In the genomic region with DNA sequence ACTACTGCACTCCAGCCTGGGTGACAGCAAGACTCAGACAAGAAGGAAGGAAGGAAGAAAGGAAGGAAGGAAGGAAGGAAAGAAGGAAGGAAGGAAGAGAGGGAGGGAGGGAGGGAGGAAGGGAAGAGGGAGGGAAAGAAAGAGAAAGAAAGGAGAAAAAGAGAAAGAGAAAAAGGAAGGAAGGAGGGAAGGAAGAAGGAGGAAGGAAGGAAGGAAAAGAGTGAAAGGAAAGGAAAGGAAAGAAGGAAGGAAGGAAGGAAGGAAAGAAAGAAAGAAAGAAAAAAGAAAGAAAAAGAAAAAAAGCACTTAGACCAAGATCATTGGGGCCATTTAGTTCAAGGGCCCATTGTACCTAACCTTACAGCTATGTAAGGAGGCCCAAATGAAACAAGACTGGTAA, we compare ENCODE assay signal across 27 cellular contexts. TPM values are rescaled to one million over a fixed set of nuclear protein-coding genes. Genes with fewer than 3 reads are reported as not detected.
A peak's percentile ranks its signal among the peaks of the same experiment; 100 is the strongest.
DNase-seq lines count a peak whose midpoint lies in the region; ATAC-seq, FAIRE-seq and TF ChIP-seq lines count a peak whose summit lies in the region.
"Had no signal": no experiment of that assay in that cellular context is flagged by ENCODE, and none has a peak within 500 bp of the region (broad histone marks: within the 10 kb centered on the region; RNA-seq: fewer than 3 reads in every experiment).

No MANE protein-coding gene starts in this region.

- no peak for TF ChIP-seq CTCF in HepG2 (CRISPR knock-in tag; IDR thresholded peaks at IDR 0.05)
- TF ChIP-seq CTCF in right lobe of liver (IDR thresholded peaks at IDR 0.05) = no peak
- TF ChIP-seq CTCF in WTC11 (IDR thresholded peaks at IDR 0.05) = no peak
- no peak for TF ChIP-seq CTCF in SK-N-SH (IDR thresholded peaks at IDR 0.05)
- no peak for TF ChIP-seq CTCF in MCF 10A (IDR thresholded peaks at IDR 0.05; ENCODE audit: unreplicated experiment)

- H3K4me3 Mint-ChIP-seq in WTC11 (no peak overlapping the region), immature natural killer cell (no peak overlapping the region), MCF 10A (ENCODE audit: unreplicated experiment) (no peak overlapping the region)
- H3K4me3 Mint-ChIP-seq in central memory CD8-positive, alpha-beta T cell = no peak overlapping the region
- H3K4me3 Mint-ChIP-seq: CD14-positive monocyte; CD4-positive, alpha-beta T cell had no signal

- H3K27me3 ChIP-seq in HepG2 (ENCODE audit: control insufficient read depth in 1 of 2, insufficient read depth in 2 of 2, low read length in 2 of 2) (no peaks in the 10 kb centered on the region), right lobe of liver (no peaks in the 10 kb centered on the region), SK-N-SH (ENCODE audit: insufficient read depth) (no peaks in the 10 kb centered on the region)
- H3K27me3 ChIP-seq: BE2C; BLaER1 treated with 17β-estradiol and CSF1 and Interleukin-3, amounts not matched to agents 10 nM and 100 nM had no signal

- no peaks in the 10 kb centered on the region for H4K20me1 ChIP-seq in HepG2 (ENCODE audit: insufficient read depth, low read length)
- H4K20me1 ChIP-seq in SK-N-SH (ENCODE audit: insufficient read depth) = no peaks in the 10 kb centered on the region
- H4K20me1 ChIP-seq: BLaER1 treated with 17β-estradiol and CSF1 and Interleukin-3, amounts not matched to agents 10 nM and 100 nM had no signal

- H3K27me3 Mint-ChIP-seq in WTC11 (ENCODE audit: low read depth) = peaks cover 4% of the 10 kb centered on the region
- H3K27me3 Mint-ChIP-seq in central memory CD8-positive, alpha-beta T cell = no peaks in the 10 kb centered on the region
- H3K27me3 Mint-ChIP-seq in immature natural killer cell (ENCODE audit: low read depth in 3 of 3) = peaks cover 0 to 2% (median 0%) of the 10 kb centered on the region in 3 donors
- H3K27me3 Mint-ChIP-seq in MCF 10A (ENCODE audit: insufficient read depth, unreplicated experiment) = no peaks in the 10 kb centered on the region
- H3K27me3 Mint-ChIP-seq: CD4-positive, alpha-beta T cell had no signal

- POLR2A ChIA-PET in HepG2 (lab: Yijun Ruan, JAX) = no interaction called here
- POLR2A ChIA-PET in WTC11 (lab: Charles Lee) = no interaction called here
- POLR2A ChIA-PET in SK-N-SH (lab: Yijun Ruan, JAX) = no interaction called here
- POLR2A ChIA-PET in MCF 10A (lab: Yijun Ruan, JAX) = interaction anchor here (1.5 kb wide), 1 partner anchor 42 kb away, joined by 3 read pairs; a partner anchor contains a TSS

- no peak for FAIRE-seq in HepG2 (lab: Jason Lieb, UNC)
- FAIRE-seq: A549, GM12891, GM19239, H1 had no signal

- no peaks in the 10 kb centered on the region for H3K9me2 ChIP-seq in SK-N-SH

- no peaks in the 10 kb centered on the region for H3F3A ChIP-seq in SK-N-SH (replicated peaks; ENCODE audit: insufficient read depth)

- in situ Hi-C loops in HepG2 (cut with HindIII; ENCODE audit: extremely low pct_ligation_motif_present, low pct_unique_long_range_greater_than_20kb) = no loop called here

- H3K4me2 ChIP-seq in HepG2 (ENCODE audit: low read depth, low read length) = no peak overlapping the region
- no peak overlapping the region for H3K4me2 ChIP-seq in SK-N-SH
- H3K4me2 ChIP-seq: A549; BLaER1 treated with 17β-estradiol and CSF1 and Interleukin-3, amounts not matched to agents 10 nM and 100 nM had no signal

- H3K27ac ChIP-seq in HepG2 (ENCODE audit: extremely low read length, insufficient read depth, low read length) = no peak overlapping the region
- H3K27ac ChIP-seq in right lobe of liver = no peak overlapping the region
- no peak overlapping the region for H3K27ac ChIP-seq in SK-N-SH (ENCODE audit: low read depth in 2 of 2, low read length in 1 of 2)
- H3K27ac ChIP-seq: 22Rv1; A549; BLaER1 treated with 17β-estradiol and CSF1 and Interleukin-3, amounts not matched to agents 10 nM and 100 nM; GM23248 had no signal

- H3K4me1 ChIP-seq in HepG2 (ENCODE audit: insufficient read depth, low read length) (peaks cover 5% of the 10 kb centered on the region; the same call in 1 of the 2 replicates), right lobe of liver (no peaks in the 10 kb centered on the region), SK-N-SH (ENCODE audit: control insufficient read depth in 1 of 2, insufficient read depth in 2 of 2, low read depth in 1 of 2, low read length in 1 of 2) (peaks cover 6 to 14% of the 10 kb centered on the region in 2 experiments; a peak in 2 of 4 replicates)
- H3K4me1 ChIP-seq: A549, BE2C had no signal

- peaks cover 7% of the 10 kb centered on the region for H3K9me3 Mint-ChIP-seq in WTC11
- no peaks in the 10 kb centered on the region for H3K9me3 Mint-ChIP-seq in central memory CD8-positive, alpha-beta T cell
- no peaks in the 10 kb centered on the region for H3K9me3 Mint-ChIP-seq in immature natural killer cell
- no peaks in the 10 kb centered on the region for H3K9me3 Mint-ChIP-seq in MCF 10A (ENCODE audit: unreplicated experiment)
- H3K9me3 Mint-ChIP-seq: CD4-positive, alpha-beta T cell had no signal

- TF ChIP-seq RAD21 in HepG2 (CRISPR knock-in tag; IDR thresholded peaks at IDR 0.05) (no peak), SK-N-SH (IDR thresholded peaks at IDR 0.05; ENCODE audit: low read length) (no peak)

- H3K4me1 Mint-ChIP-seq in WTC11 (peaks cover 10% of the 10 kb centered on the region), immature natural killer cell (peaks cover 14 to 22% of the 10 kb centered on the region in 2 donors), MCF 10A (ENCODE audit: insufficient read depth, unreplicated experiment) (no peaks in the 10 kb centered on the region)
- peaks cover 5% of the 10 kb centered on the region for H3K4me1 Mint-ChIP-seq in central memory CD8-positive, alpha-beta T cell
- H3K4me1 Mint-ChIP-seq: CD14-positive monocyte had no signal

- TF ChIP-seq POLR2A in HepG2 (IDR thresholded peaks at IDR 0.05; ENCODE audit: insufficient read depth in 1 of 2, low read depth in 2 of 2, low read length in 2 of 2) (no peak), right lobe of liver (IDR thresholded peaks at IDR 0.05) (no peak)

- no peak for TF ChIP-seq EP300 in HepG2 (IDR thresholded peaks at IDR 0.05; ENCODE audit: low read depth in 2 of 2, low read length in 2 of 2)
- no peak for TF ChIP-seq EP300 in HepG2 (CRISPR knock-in tag; IDR thresholded peaks at IDR 0.05; ENCODE audit: borderline replicate concordance)
- no peak for TF ChIP-seq EP300 in SK-N-SH (IDR thresholded peaks at IDR 0.05; ENCODE audit: borderline replicate concordance in 1 of 2, low read depth in 1 of 2, low read length in 1 of 2)

- BruUV-seq in HepG2 (replicated peaks; lab: Mats Ljungman, UMichigan) = no TSS peak
- no TSS peak for BruUV-seq in MCF 10A (replicated peaks; lab: Mats Ljungman, UMichigan)

- peaks cover 27% of the 10 kb centered on the region for H3K36me3 Mint-ChIP-seq in WTC11
- H3K36me3 Mint-ChIP-seq in central memory CD8-positive, alpha-beta T cell (ENCODE audit: insufficient read depth) = peaks cover 23% of the 10 kb centered on the region
- peaks cover 22 to 33% (median 29%) of the 10 kb centered on the region in 3 donors for H3K36me3 Mint-ChIP-seq in immature natural killer cell
- peaks cover 30% of the 10 kb centered on the region for H3K36me3 Mint-ChIP-seq in MCF 10A (ENCODE audit: insufficient read depth, unreplicated experiment)

- H3K36me3 ChIP-seq in HepG2 (replicated peaks in 1 of 2; ENCODE audit: control insufficient read depth in 1 of 2, insufficient read depth in 2 of 2, low read length in 2 of 2) (peaks cover 3 to 21% of the 10 kb centered on the region in 2 experiments; a peak in 2 of 5 replicates), right lobe of liver (peaks cover 0 to 18% (median 0%) of the 10 kb centered on the region in 4 donors), SK-N-SH (replicated peaks in 1 of 2; ENCODE audit: control insufficient read depth in 1 of 2, insufficient read depth in 2 of 2, low read length in 1 of 2) (peaks cover 0 to 16% of the 10 kb centered on the region in 2 experiments)
- H3K36me3 ChIP-seq: BE2C had no signal

- H3K4me3 ChIP-seq in HepG2 (replicated peaks in 1 of 3; ENCODE audit: insufficient read depth in 1 of 3, low read depth in 2 of 3, low read length in 3 of 3) (no peak overlapping the region), right lobe of liver (no peak overlapping the region), SK-N-SH (ENCODE audit: low read depth in 2 of 2, low read length in 1 of 2) (no peak overlapping the region)
- H3K4me3 ChIP-seq: A549; BLaER1 treated with 17β-estradiol and CSF1 and Interleukin-3, amounts not matched to agents 10 nM and 100 nM; GM23248 had no signal

- no peaks in the 10 kb centered on the region for H3K79me2 ChIP-seq in HepG2 (ENCODE audit: insufficient read depth, low read length)
- H3K79me2 ChIP-seq in SK-N-SH (ENCODE audit: insufficient read depth) = no peaks in the 10 kb centered on the region

- H3K9ac ChIP-seq in HepG2 (ENCODE audit: insufficient read depth, low read depth, low read length) = no peak overlapping the region
- no peak overlapping the region for H3K9ac ChIP-seq in SK-N-SH
- H3K9ac ChIP-seq: BLaER1 treated with 17β-estradiol and CSF1 and Interleukin-3, amounts not matched to agents 10 nM and 100 nM; GM23248 had no signal

- no peaks in the 10 kb centered on the region for H3K9me3 ChIP-seq in HepG2 (ENCODE audit: low read length)
- H3K9me3 ChIP-seq in right lobe of liver = no peaks in the 10 kb centered on the region
- no peaks in the 10 kb centered on the region for H3K9me3 ChIP-seq in SK-N-SH
- H3K9me3 ChIP-seq: A549, BE2C had no signal

- ATAC-seq in HepG2 = no peak
- ATAC-seq in right lobe of liver = no peak
- no peak for ATAC-seq in WTC11
- ATAC-seq in central memory CD8-positive, alpha-beta T cell (replicated peaks; ENCODE audit: extremely low read depth, poor library complexity, severe bottlenecking) = no peak
- ATAC-seq: A549 had no signal

- H3K27ac Mint-ChIP-seq in WTC11 = no peak overlapping the region
- H3K27ac Mint-ChIP-seq in central memory CD8-positive, alpha-beta T cell (ENCODE audit: low read depth) = peak overlapping the region; percentile 60
- peak overlapping the region; percentile 25 to 89 (median 69) for H3K27ac Mint-ChIP-seq in immature natural killer cell
- H3K27ac Mint-ChIP-seq in MCF 10A (ENCODE audit: low read depth, unreplicated experiment) = no peak overlapping the region

- H2AFZ ChIP-seq in HepG2 (ENCODE audit: low read length) (no peak overlapping the region), SK-N-SH (ENCODE audit: low read depth) (no peak overlapping the region)
- H2AFZ ChIP-seq: GM23248 had no signal

- DNase-seq in HepG2 (ENCODE audit: low spot score) (no peak), right lobe of liver (no peak), WTC11 (ENCODE audit: low spot score) (no peak), immature natural killer cell (no peak), SK-N-SH (no peak), GM19238 (ENCODE audit: insufficient read length, low spot score) (no peak), MCF 10A (ENCODE audit: unreplicated experiment) (no peak)
- no peak for DNase-seq in central memory CD8-positive, alpha-beta T cell (ENCODE audit: low spot score in 2 of 2)
- DNase-seq: ACHN; AML-193; BE2C; Calu3; CD4-positive, alpha-beta T cell; COR-L47; DMS53; DMS79 treated with DMSO at 0.1 percent for 48 hours; GF-D8; GM23248; H7; HCEC 1CT had no signal

- CTCF ChIA-PET in HepG2 (lab: Yijun Ruan, JAX; ENCODE audit: low intra/inter-chr PET ratio, low total read pairs) = no interaction called here
- CTCF ChIA-PET in WTC11 (lab: Charles Lee) = interaction anchor here (3.6 kb wide), 1 partner anchor 60 kb away, joined by 22 read pairs; no protein-coding TSS in a partner anchor
- CTCF ChIA-PET in SK-N-SH (lab: Yijun Ruan, JAX) = interaction anchor here (1.1 to 3.5 kb wide), 3 partner anchors 38 to 81 kb away, joined by 3 to 15 read pairs (median 3); no protein-coding TSS in a partner anchor
- CTCF ChIA-PET in MCF 10A (lab: Yijun Ruan, JAX) = interaction anchor here (0.6 kb wide), 1 partner anchor 474 kb away, joined by 4 read pairs; no protein-coding TSS in a partner anchor

- intact Hi-C loops in HepG2 (cut with micrococcal nuclease; ENCODE audit: unreplicated experiment) = no loop called here
- intact Hi-C loops in right lobe of liver (cut with DNase I) = no loop called here
- intact Hi-C loops in MCF 10A (cut with micrococcal nuclease) = no loop called here

RNA-seq across cellular contexts. Expression of a gene that starts 42.3 kb away (rescaled TPM):
- total RNA-seq in HepG2 (2016; rRNA removed; fragmentation: Illumina TruSeq; extraction: Trizol) (6.9 and 9.2 TPM in 2 replicates), right lobe of liver (10 to 100 TPM; 13.2 to 25.2 (median 18.6) TPM), WTC11 (2021) (9.4 to 11.8 TPM (median 11.5 TPM) in 3 replicates), MCF 10A (2022) (12.8 and 22.3 TPM in 2 replicates)
- 0.51 and 1.6 TPM in 2 replicates for total RNA-seq in HepG2 (2016; cell fraction: cytosol; rRNA removed; fragmentation: Illumina TruSeq; extraction: Trizol; ENCODE audit: low read depth)
- 6.5 and 8.8 TPM in 2 replicates for total RNA-seq in HepG2 (2016; cell fraction: insoluble cytoplasmic fraction; rRNA removed; fragmentation: Illumina TruSeq; extraction: Trizol)
- total RNA-seq in HepG2 (2016; cell fraction: membrane; rRNA removed; fragmentation: Illumina TruSeq; extraction: Trizol) = 2.7 TPM in 2 replicates
- 5.0 and 6.9 TPM in 2 replicates for total RNA-seq in HepG2 (2016; cell fraction: nucleus; rRNA removed; fragmentation: Illumina TruSeq; extraction: Trizol)
- polyA plus RNA-seq in HepG2 (2011; rRNA removed) (9.3 and 9.4 TPM in 2 replicates), immature natural killer cell (10 to 100 TPM; 35.6 to 65.0 (median 37.9) TPM), SK-N-SH (2012; rRNA removed) (10.8 and 16.0 TPM in 2 replicates)
- polyA plus RNA-seq in HepG2 (2011; cell fraction: cytosol; rRNA removed) = 9.1 TPM in 2 replicates
- 5.1 and 5.6 TPM in 2 replicates for polyA plus RNA-seq in HepG2 (2011; cell fraction: nucleus; rRNA removed)
- 4.1 and 5.1 TPM in 2 replicates for polyA plus RNA-seq in HepG2 (2012)
- polyA plus RNA-seq in HepG2 (2016; cell fraction: cytosol; fragmentation: Illumina TruSeq; extraction: Trizol; ENCODE audit: low read depth) = 0.44 and 0.49 TPM in 2 replicates
- polyA plus RNA-seq in HepG2 (2016; cell fraction: insoluble cytoplasmic fraction; fragmentation: Illumina TruSeq; extraction: Trizol; ENCODE audit: low read depth) = 7.4 TPM in 2 replicates
- polyA plus RNA-seq in HepG2 (2016; cell fraction: membrane; fragmentation: Illumina TruSeq; extraction: Trizol; ENCODE audit: low read depth) = 1.3 and 1.4 TPM in 2 replicates
- 9.9 and 13.1 TPM in 2 replicates for polyA plus RNA-seq in HepG2 (2016; cell fraction: nucleus; fragmentation: Illumina TruSeq; extraction: Trizol; ENCODE audit: insufficient read depth, low read depth)
- 8.3 and 14.5 TPM in 2 replicates for polyA minus RNA-seq in HepG2 (2011; rRNA and poly(A)+ RNA removed; ENCODE audit: low replicate concordance)
- polyA minus RNA-seq in HepG2 (2011; cell fraction: cytosol; rRNA and poly(A)+ RNA removed) = 3.8 and 5.6 TPM in 2 replicates
- 7.3 and 13.0 TPM in 2 replicates for polyA minus RNA-seq in HepG2 (2011; cell fraction: nucleus; rRNA and poly(A)+ RNA removed)
- polyA plus RNA-seq in SK-N-SH (2012; cell fraction: cytosol; rRNA removed) = 14.2 and 15.5 TPM in 2 replicates
- polyA plus RNA-seq in SK-N-SH (2012; cell fraction: nucleus; rRNA removed) = 10.1 and 13.5 TPM in 2 replicates

RNA-seq across cellular contexts. Expression of a gene that starts 49.3 kb away (rescaled TPM):
- total RNA-seq in HepG2 (2016; rRNA removed; fragmentation: Illumina TruSeq; extraction: Trizol) = 409 and 618 TPM in 2 replicates
- total RNA-seq in HepG2 (2016; cell fraction: cytosol; rRNA removed; fragmentation: Illumina TruSeq; extraction: Trizol; ENCODE audit: low read depth) = 56.4 and 56.9 TPM in 2 replicates
- 416 and 627 TPM in 2 replicates for total RNA-seq in HepG2 (2016; cell fraction: insoluble cytoplasmic fraction; rRNA removed; fragmentation: Illumina TruSeq; extraction: Trizol)
- 77.5 and 91.5 TPM in 2 replicates for total RNA-seq in HepG2 (2016; cell fraction: membrane; rRNA removed; fragmentation: Illumina TruSeq; extraction: Trizol)
- total RNA-seq in HepG2 (2016; cell fraction: nucleus; rRNA removed; fragmentation: Illumina TruSeq; extraction: Trizol) = 147 and 152 TPM in 2 replicates
- 27.3 and 45.9 TPM in 2 replicates for polyA plus RNA-seq in HepG2 (2011; rRNA removed)
- 14.4 and 19.7 TPM in 2 replicates for polyA plus RNA-seq in HepG2 (2011; cell fraction: cytosol; rRNA removed)
- polyA plus RNA-seq in HepG2 (2011; cell fraction: nucleus; rRNA removed) = 19.5 and 20.7 TPM in 2 replicates
- 58.4 and 155 TPM in 2 replicates for polyA plus RNA-seq in HepG2 (2012)
- 80.3 and 82.5 TPM in 2 replicates for polyA plus RNA-seq in HepG2 (2016; cell fraction: cytosol; fragmentation: Illumina TruSeq; extraction: Trizol; ENCODE audit: low read depth)
- polyA plus RNA-seq in HepG2 (2016; cell fraction: insoluble cytoplasmic fraction; fragmentation: Illumina TruSeq; extraction: Trizol; ENCODE audit: low read depth) = 774 and 823 TPM in 2 replicates
- polyA plus RNA-seq in HepG2 (2016; cell fraction: membrane; fragmentation: Illumina TruSeq; extraction: Trizol; ENCODE audit: low read depth) = 86.8 and 89.3 TPM in 2 replicates
- polyA plus RNA-seq in HepG2 (2016; cell fraction: nucleus; fragmentation: Illumina TruSeq; extraction: Trizol; ENCODE audit: insufficient read depth, low read depth) = 316 and 323 TPM in 2 replicates
- polyA minus RNA-seq in HepG2 (2011; rRNA and poly(A)+ RNA removed; ENCODE audit: low replicate concordance) = 11.3 and 32.5 TPM in 2 replicates
- 18.3 and 20.7 TPM in 2 replicates for polyA minus RNA-seq in HepG2 (2011; cell fraction: cytosol; rRNA and poly(A)+ RNA removed)
- 22.0 and 32.7 TPM in 2 replicates for polyA minus RNA-seq in HepG2 (2011; cell fraction: nucleus; rRNA and poly(A)+ RNA removed)
- total RNA-seq in right lobe of liver = 10 to 100 TPM in 1 of 6 experiments, 1 to 10 TPM in 5; 2.1 to 11.7 (median 6.8) TPM
- 418 to 483 TPM (median 458 TPM) in 3 replicates for total RNA-seq in WTC11 (2021)
- 100 to 1,000 TPM; 135 to 156 (median 138) TPM for polyA plus RNA-seq in immature natural killer cell
- polyA plus RNA-seq in SK-N-SH (2012; rRNA removed) = 72.8 and 143 TPM in 2 replicates
- 211 and 347 TPM in 2 replicates for polyA plus RNA-seq in SK-N-SH (2012; cell fraction: cytosol; rRNA removed)
- polyA plus RNA-seq in SK-N-SH (2012; cell fraction: nucleus; rRNA removed) = 53.8 and 86.2 TPM in 2 replicates
- total RNA-seq in MCF 10A (2022) = 99.3 and 137 TPM in 2 replicates

Comparison
In these comparisons a context has a peak if more than half of its experiments do, and no peak if none do; other contexts are left out.
1. H3K27ac Mint-ChIP-seq: peak in central memory CD8-positive, alpha-beta T cell (single experiment) and immature natural killer cell (6 of 6); none in WTC11 (single experiment) and MCF 10A (single experiment).